19 cellular contexts compared by ENCODE assay signal in the genomic region with DNA sequence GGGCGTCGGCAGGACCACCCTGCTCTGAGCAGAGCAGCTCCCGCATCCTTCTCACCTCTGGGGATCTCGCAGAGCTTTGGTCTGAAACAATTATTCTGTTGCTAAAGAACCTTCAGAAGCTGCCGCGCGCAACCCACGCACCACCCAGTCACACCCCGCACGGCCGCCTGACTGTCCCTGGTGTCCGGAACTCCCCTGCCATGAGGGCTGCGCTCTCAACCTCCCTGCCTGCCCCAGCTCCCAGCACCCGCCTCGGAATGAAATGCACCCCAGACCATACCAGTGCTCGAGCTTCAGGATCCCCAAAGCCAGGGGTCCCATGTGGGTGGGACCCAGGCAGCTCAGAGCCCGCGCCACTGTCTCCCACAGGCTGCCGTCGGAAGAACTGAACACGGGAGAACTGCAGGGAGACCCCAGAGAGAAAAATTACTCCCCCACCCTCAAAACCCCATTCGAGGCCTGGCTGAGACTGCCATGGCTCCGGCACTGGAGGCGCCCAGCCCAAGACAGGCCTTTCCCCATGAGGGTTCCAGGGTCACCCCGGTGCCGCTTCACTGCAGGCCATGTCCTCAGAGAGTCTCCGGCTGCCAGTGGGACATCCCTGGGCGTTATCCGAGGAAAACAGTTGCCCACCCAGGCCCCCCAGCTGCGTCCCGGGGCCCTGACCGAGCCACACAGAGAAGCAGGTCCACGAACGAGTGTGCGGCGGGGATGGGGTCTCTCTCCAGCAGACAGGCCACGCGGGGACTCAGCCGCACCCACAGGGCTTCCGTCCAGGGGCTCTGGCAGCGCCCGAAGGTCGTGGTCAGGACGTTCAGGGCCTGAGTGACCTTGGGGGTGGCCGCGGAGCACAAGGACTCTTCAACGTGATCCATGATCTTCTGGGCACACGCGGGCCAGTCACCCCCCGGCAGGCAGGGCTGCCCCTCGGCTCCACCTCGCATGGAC. TPM values are rescaled to one million over a fixed set of nuclear protein-coding genes. Genes with fewer than 3 reads are reported as not detected.
A peak's percentile ranks its signal among the peaks of the same experiment; 100 is the strongest.
DNase-seq lines count a peak whose midpoint lies in the region; ATAC-seq and TF ChIP-seq lines count a peak whose summit lies in the region.
"Had no signal": no experiment of that assay in that cellular context is flagged by ENCODE, and none has a peak within 500 bp of the region (broad histone marks: within the 10 kb centered on the region; RNA-seq: fewer than 3 reads in every experiment).

No MANE protein-coding gene starts in this region.

- CTCF ChIA-PET in SK-N-SH (lab: Yijun Ruan, JAX), result interaction anchor here (0.6 to 1.4 kb wide), 4 partner anchors 12 to 92 kb away, joined by 3 read pairs; a partner anchor contains a TSS
- CTCF ChIA-PET in RWPE1 (lab: Yijun Ruan, JAX), result interaction anchor here (0.6 kb wide), 1 partner anchor 919 kb away, joined by 3 read pairs; no protein-coding TSS in a partner anchor

- no peaks in the 10 kb centered on the region for H4K20me1 ChIP-seq in SK-N-SH (ENCODE audit: insufficient read depth)
- H4K20me1 ChIP-seq in GM23338 (replicated peaks; ENCODE audit: insufficient read depth), result peaks cover 3% of the 10 kb centered on the region; the same call in 1 of the 2 replicates

- peaks cover 40% of the 10 kb centered on the region for H3K36me3 Mint-ChIP-seq in GM23338 (ENCODE audit: low read depth)

- H3K4me1 Mint-ChIP-seq in GM23338, result no peaks in the 10 kb centered on the region

- intact Hi-C loops in left colon (cut with DNase I, micrococcal nuclease) (no loop called here), sigmoid colon (cut with DNase I) (no loop called here)

- H3K9me3 ChIP-seq in SK-N-SH, result no peaks in the 10 kb centered on the region
- H3K9me3 ChIP-seq in sigmoid colon, result no peaks in the 10 kb centered on the region
- H3K9me3 ChIP-seq: tibial nerve had no signal

- no peaks in the 10 kb centered on the region for H3K27me3 ChIP-seq in SK-N-SH (ENCODE audit: insufficient read depth)
- H3K27me3 ChIP-seq in sigmoid colon, result no peaks in the 10 kb centered on the region
- H3K27me3 ChIP-seq in GM23338 (ENCODE audit: insufficient read depth), result no peaks in the 10 kb centered on the region
- H3K27me3 ChIP-seq: tibial nerve had no signal

- H3K9me3 Mint-ChIP-seq in GM23338, result no peaks in the 10 kb centered on the region
- H3K9me3 Mint-ChIP-seq: activated naive CD4-positive, alpha-beta T cell treated with anti-CD3 and anti-CD28 coated beads for 36 hours had no signal

- WGBS in SK-N-SH (ENCODE audit: low lambda C conversion rate), result 94% methylated on average over 42 of the region's 52 CpGs
- WGBS in sigmoid colon, 2 donors, result 94% methylated on average over 52 of the region's 52 CpGs

- H3K27ac ChIP-seq in SK-N-SH (ENCODE audit: low read depth in 2 of 2, low read length in 1 of 2) (no peak overlapping the region), RWPE1 (peak overlapping the region; percentile 14), sigmoid colon (no peak overlapping the region), GM23338 (ENCODE audit: low read depth) (no peak overlapping the region)
- H3K27ac ChIP-seq: 22Rv1, tibial nerve had no signal

- TF ChIP-seq POLR2A in sigmoid colon (IDR thresholded peaks at IDR 0.05), result no peak

- TF ChIP-seq CTCF in SK-N-SH (IDR thresholded peaks at IDR 0.05) (no peak), RWPE1 (conservative IDR thresholded peaks at IDR 0.05; ENCODE audit: low read depth) (no peak), sigmoid colon (IDR thresholded peaks at IDR 0.05) (no peak), GM23338 (conservative IDR thresholded peaks at IDR 0.05; ENCODE audit: low read depth in 2 of 2) (no peak)

- H2AFZ ChIP-seq in SK-N-SH (ENCODE audit: low read depth) (no peak overlapping the region), GM23338 (no peak overlapping the region)

- TF ChIP-seq RAD21 in SK-N-SH (IDR thresholded peaks at IDR 0.05; ENCODE audit: low read length), result no peak

- H3K4me2 ChIP-seq in SK-N-SH, result no peak overlapping the region
- no peak overlapping the region for H3K4me2 ChIP-seq in GM23338

- ATAC-seq in SK-N-SH treated with all-trans-retinoic acid at 6 μM for 48 hours, result no peak
- no peak for ATAC-seq in left colon
- no peak for ATAC-seq in GM19023 (IDR thresholded peaks at IDR 0.05; ENCODE audit: unreplicated experiment)
- ATAC-seq in GM23338, result no peak
- ATAC-seq in HG03378 (IDR thresholded peaks at IDR 0.05; ENCODE audit: unreplicated experiment), result no peak
- ATAC-seq: stimulated activated naive CD8-positive, alpha-beta T cell treated with anti-CD3 and anti-CD28 coated beads, Interleukin-15, Interleukin-2, amounts not matched to agents 100 U/mL and 50 U/mL, for 24 hours had no signal

- H3K36me3 ChIP-seq in SK-N-SH (replicated peaks in 1 of 2; ENCODE audit: control insufficient read depth in 1 of 2, insufficient read depth in 2 of 2, low read length in 1 of 2) (peaks cover 38 to 67% of the 10 kb centered on the region in 2 experiments), sigmoid colon (peaks cover 4 to 97% (median 53%) of the 10 kb centered on the region in 4 donors), GM23338 (ENCODE audit: insufficient read depth) (no peaks in the 10 kb centered on the region; the same call in 1 of the 2 replicates)

- POLR2A ChIA-PET in SK-N-SH (lab: Yijun Ruan, JAX), result no interaction called here
- POLR2A ChIA-PET in RWPE1 (lab: Yijun Ruan, JAX; ENCODE audit: low non-redundant PET), result no interaction called here

- H3K27me3 Mint-ChIP-seq in GM23338 (ENCODE audit: insufficient read depth, low read depth, poor library complexity), result peaks cover 2% of the 10 kb centered on the region

- H3K4me3 Mint-ChIP-seq in GM23338, result no peak overlapping the region
- H3K4me3 Mint-ChIP-seq: activated naive CD4-positive, alpha-beta T cell treated with anti-CD3 and anti-CD28 coated beads for 36 hours had no signal

- H3K4me3 ChIP-seq in SK-N-SH (ENCODE audit: low read depth in 2 of 2, low read length in 1 of 2) (no peak overlapping the region), sigmoid colon (no peak overlapping the region), GM23338 (no peak overlapping the region)
- H3K4me3 ChIP-seq: tibial nerve had no signal

- H3K4me1 ChIP-seq in SK-N-SH (ENCODE audit: control insufficient read depth in 1 of 2, insufficient read depth in 2 of 2, low read depth in 1 of 2, low read length in 1 of 2) (no peaks in the 10 kb centered on the region), sigmoid colon (no peaks in the 10 kb centered on the region), GM23338 (ENCODE audit: insufficient read depth) (no peaks in the 10 kb centered on the region)
- H3K4me1 ChIP-seq: tibial nerve had no signal

- H3K79me2 ChIP-seq in SK-N-SH (ENCODE audit: insufficient read depth) (peaks cover 3% of the 10 kb centered on the region), GM23338 (replicated peaks; ENCODE audit: insufficient read depth) (no peaks in the 10 kb centered on the region)

- H3K27ac Mint-ChIP-seq in GM23338, result no peak overlapping the region
- H3K27ac Mint-ChIP-seq: activated naive CD4-positive, alpha-beta T cell treated with anti-CD3 and anti-CD28 coated beads for 36 hours had no signal

- DNase-seq in SK-N-SH (peak; percentile 30), RWPE1 (ENCODE audit: low spot score) (no peak), left colon (peak; percentile 4 to 22), sigmoid colon (peak; percentile 63), GM23338 (ENCODE audit: low spot score) (no peak)
- DNase-seq: activated CD4-positive, alpha-beta T cell treated with anti-CD3 and anti-CD28 coated beads, Interleukin-2, amount 50 U/mL, for 1 hour; activated naive CD4-positive, alpha-beta T cell treated with anti-CD3 and anti-CD28 coated beads for 36 hours; cortex of kidney; NCI-H2171; NCI-H748 treated with DMSO at 0.1 percent for 48 hours; SHP77 treated with DMSO at 0.1 percent for 48 hours; stimulated activated CD4-positive, alpha-beta T cell treated with anti-CD3 and anti-CD28 coated beads, Interleukin-1b, Interleukin-23, amount 100 ng/mL, for 48 hours; stimulated activated naive CD8-positive, alpha-beta T cell treated with anti-CD3 and anti-CD28 coated beads, Interleukin-15, Interleukin-2, amounts not matched to agents 100 U/mL and 50 U/mL, for 24 hours; T-helper 1 cell had no signal

- H3K9ac ChIP-seq in SK-N-SH, result no peak overlapping the region

- TF ChIP-seq EP300 in SK-N-SH (IDR thresholded peaks at IDR 0.05; ENCODE audit: borderline replicate concordance in 1 of 2, low read depth in 1 of 2, low read length in 1 of 2), result no peak
- no peak for TF ChIP-seq EP300 in sigmoid colon (IDR thresholded peaks at IDR 0.05)

- no peaks in the 10 kb centered on the region for H3F3A ChIP-seq in SK-N-SH (replicated peaks; ENCODE audit: insufficient read depth)
- 0 out of 2 replicates have a peak, but pooled peaks cover 8% of the 10 kb centered on the region for H3F3A ChIP-seq in GM23338 (replicated peaks; ENCODE audit: low read depth)

- H3K9me2 ChIP-seq in SK-N-SH (no peaks in the 10 kb centered on the region), GM23338 (ENCODE audit: insufficient read depth) (no peaks in the 10 kb centered on the region)

TF ChIP-seq in SK-N-SH, 30 proteins besides CTCF, POLR2A, EP300 and RAD21 (continues in another document):
- TF ChIP-seq JUND (IDR thresholded peaks at IDR 0.05), result no peak

RNA-seq across cellular contexts. Expression of a gene that starts 12.1 kb away (rescaled TPM):
- 34.1 and 36.2 TPM in 2 replicates for polyA plus RNA-seq in SK-N-SH (2012; rRNA removed)
- 8.3 and 16.1 TPM in 2 replicates for polyA plus RNA-seq in SK-N-SH (2012; cell fraction: cytosol; rRNA removed)
- 154 and 256 TPM in 2 replicates for polyA plus RNA-seq in SK-N-SH (2012; cell fraction: nucleus; rRNA removed)
- total RNA-seq in left colon, result 10 to 100 TPM; 21.8 to 21.9 TPM
- 10 to 100 TPM; 17.8 to 24.6 (median 22.1) TPM for total RNA-seq in sigmoid colon
- polyA plus RNA-seq in sigmoid colon, result 10 to 100 TPM in 2 of 3 donors, 1 to 10 TPM in 1; 9.6 to 25.9 (median 11.3) TPM
- total RNA-seq in GM23338 (2014; rRNA removed; shearing (Covaris generic)), result 65.6 and 76.8 TPM in 2 replicates
- 29.8 and 32.5 TPM in 2 replicates for polyA plus RNA-seq in GM23338 (2016; fragmentation: Nextera tagmentation; extraction: Ambion mirVana)

RNA-seq across cellular contexts. Expression of a gene that starts 15.6 kb away (rescaled TPM):
- polyA plus RNA-seq in SK-N-SH (2012; rRNA removed) (14.4 and 15.1 TPM in 2 replicates), sigmoid colon (10 to 100 TPM in 1 of 3 donors, 1 to 10 TPM in 2; 8.1 to 19.6 (median 9.6) TPM), GM23338 (2016; fragmentation: Nextera tagmentation; extraction: Ambion mirVana) (5.9 and 7.7 TPM in 2 replicates)
- 11.2 and 12.8 TPM in 2 replicates for polyA plus RNA-seq in SK-N-SH (2012; cell fraction: cytosol; rRNA removed)
- 37.7 and 46.3 TPM in 2 replicates for polyA plus RNA-seq in SK-N-SH (2012; cell fraction: nucleus; rRNA removed)
- total RNA-seq in left colon (10 to 100 TPM; 28.5 to 30.5 TPM), sigmoid colon (10 to 100 TPM in 2 of 4 donors, 1 to 10 TPM in 2; 6.4 to 22.4 (median 11.8) TPM)
- 5.0 and 6.5 TPM in 2 replicates for total RNA-seq in GM23338 (2014; rRNA removed; shearing (Covaris generic))

RNA-seq across cellular contexts. Expression of a gene that starts 23.6 kb away (rescaled TPM):
- polyA plus RNA-seq in SK-N-SH (2012; rRNA removed), result 7.6 and 9.4 TPM in 2 replicates
- polyA plus RNA-seq in SK-N-SH (2012; cell fraction: cytosol; rRNA removed), result 3.5 and 5.9 TPM in 2 replicates
- polyA plus RNA-seq in SK-N-SH (2012; cell fraction: nucleus; rRNA removed), result 13.3 and 14.4 TPM in 2 replicates
- 10 to 100 TPM; 48.3 to 70.1 TPM for total RNA-seq in left colon
- total RNA-seq in sigmoid colon, result 1 to 10 TPM; 1.8 to 5.8 (median 5.3) TPM
- 10 to 100 TPM in 2 of 3 donors, 1 to 10 TPM in 1; 9.2 to 34.5 (median 14.4) TPM for polyA plus RNA-seq in sigmoid colon
- 24.5 and 35.4 TPM in 2 replicates for total RNA-seq in GM23338 (2014; rRNA removed; shearing (Covaris generic))
- 1.7 and 3.2 TPM in 2 replicates for polyA plus RNA-seq in GM23338 (2016; fragmentation: Nextera tagmentation; extraction: Ambion mirVana)

Comparison
In these comparisons a context has a peak if more than half of its experiments do, and no peak if none do; other contexts are left out.
1. DNase-seq: peak in SK-N-SH (single experiment), left colon (2 of 2) and sigmoid colon (single experiment); none in RWPE1 (single experiment) and GM23338 (single experiment).